Comparison of ENCODE assay signal across 10 cellular contexts in the genomic region with DNA sequence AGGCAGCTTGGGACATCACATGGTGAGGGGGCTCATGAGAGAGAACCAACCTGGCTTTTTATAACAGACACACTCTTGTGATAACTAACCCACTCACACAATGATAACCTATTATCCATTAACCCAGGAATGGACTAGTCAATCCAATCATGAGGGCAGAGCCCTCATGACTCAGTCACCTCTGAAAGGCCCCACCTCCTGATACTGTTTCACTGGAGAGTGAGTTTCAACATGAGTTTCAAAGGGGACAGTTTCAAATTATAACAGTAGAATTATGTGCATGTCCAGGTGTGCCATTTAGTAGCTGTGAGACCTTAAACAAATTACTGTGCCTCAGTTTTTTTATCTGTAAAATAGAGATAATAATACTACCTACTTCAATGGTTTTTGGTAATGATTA. TPM values are rescaled to one million over a fixed set of nuclear protein-coding genes. Genes with fewer than 3 reads are reported as not detected.
DNase-seq lines count a peak whose midpoint lies in the region; ATAC-seq and TF ChIP-seq lines count a peak whose summit lies in the region.
"Had no signal": no experiment of that assay in that cellular context is flagged by ENCODE, and none has a peak within 500 bp of the region (broad histone marks: within the 10 kb centered on the region; RNA-seq: fewer than 3 reads in every experiment).

No MANE protein-coding gene starts in this region.

- H3K4me2 ChIP-seq in OCI-LY3 (ENCODE audit: low read length), result peak overlapping the region; percentile 10; the same call in 1 of the 2 replicates

- no peaks in the 10 kb centered on the region for H4K20me1 ChIP-seq in OCI-LY3 (ENCODE audit: insufficient read depth, low read length)

- H3K79me2 ChIP-seq in OCI-LY3 (ENCODE audit: low read length), result no peaks in the 10 kb centered on the region

- CTCF ChIA-PET in activated CD8-positive, alpha-beta memory T cell treated with anti-CD3 and anti-CD28 coated beads, Interleukin-2, amount 10 ng/mL, durations not matched to agents 7 days and 5 days (lab: Charles Lee), result interaction anchor here (1.6 kb wide), 2 partner anchors 10 to 18 kb away, joined by 4 to 6 read pairs; no protein-coding TSS in a partner anchor

- H3K27ac ChIP-seq in OCI-LY3 (ENCODE audit: low read length), result no peak overlapping the region
- H3K27ac ChIP-seq: brain microvascular endothelial cell had no signal

- peaks cover 30% of the 10 kb centered on the region for H3K4me1 Mint-ChIP-seq in activated CD8-positive, alpha-beta memory T cell treated with anti-CD3 and anti-CD28 coated beads, Interleukin-2, amount 10 ng/mL, durations not matched to agents 7 days and 5 days
- H3K4me1 Mint-ChIP-seq in stimulated activated memory B cell treated with anti-CD40 and anti-IgM and Interleukin-4, amounts not matched to agents 10 μg/mL and 1 μg/mL and 100 μg/mL, for 72 hours, result no peaks in the 10 kb centered on the region
- peaks cover 5% of the 10 kb centered on the region for H3K4me1 Mint-ChIP-seq in type B pancreatic cell (ENCODE audit: unreplicated experiment)

- no peaks in the 10 kb centered on the region for H3K9me3 ChIP-seq in OCI-LY3 (ENCODE audit: insufficient read depth, low read length)
- H3K9me3 ChIP-seq: lower lobe of right lung had no signal

- H3K4me3 ChIP-seq in OCI-LY3 (ENCODE audit: low read length), result no peak overlapping the region
- H3K4me3 ChIP-seq: lower lobe of right lung had no signal

- H3K27me3 ChIP-seq in OCI-LY3 (ENCODE audit: low read depth, low read length), result peaks cover 4% of the 10 kb centered on the region; the same call in 1 of the 2 replicates
- H3K27me3 ChIP-seq: brain microvascular endothelial cell had no signal

- no peaks in the 10 kb centered on the region for H3K9me3 Mint-ChIP-seq in activated CD8-positive, alpha-beta memory T cell treated with anti-CD3 and anti-CD28 coated beads, Interleukin-2, amount 10 ng/mL, durations not matched to agents 7 days and 5 days (ENCODE audit: low read depth)
- no peaks in the 10 kb centered on the region for H3K9me3 Mint-ChIP-seq in stimulated activated memory B cell treated with anti-CD40 and anti-IgM and Interleukin-4, amounts not matched to agents 10 μg/mL and 1 μg/mL and 100 μg/mL, for 72 hours
- H3K9me3 Mint-ChIP-seq in type B pancreatic cell, result no peaks in the 10 kb centered on the region

- peak; percentile 44 for DNase-seq in activated CD8-positive, alpha-beta memory T cell treated with anti-CD3 and anti-CD28 coated beads, Interleukin-2, amount 10 ng/mL, durations not matched to agents 7 days and 5 days
- DNase-seq in activated CD8-positive, alpha-beta memory T cell treated with anti-CD3 and anti-CD28 coated beads, Interleukin-2, amount 50 U/mL, for 48 hours, result no peak
- DNase-seq in type B pancreatic cell (ENCODE audit: extremely low spot score, unreplicated experiment) (no peak), NOMO-1 treated with DMSO at 0.1 percent for 48 hours (lab: John Stamatoyannopoulos, UW; ENCODE audit: unreplicated experiment) (no peak), midbrain (lab: John Stamatoyannopoulos, UW) (no peak)
- DNase-seq: brain microvascular endothelial cell, lower lobe of right lung had no signal

- no peak overlapping the region for H3K4me3 Mint-ChIP-seq in activated CD8-positive, alpha-beta memory T cell treated with anti-CD3 and anti-CD28 coated beads, Interleukin-2, amount 10 ng/mL, durations not matched to agents 7 days and 5 days
- no peak overlapping the region for H3K4me3 Mint-ChIP-seq in stimulated activated memory B cell treated with anti-CD40 and anti-IgM and Interleukin-4, amounts not matched to agents 10 μg/mL and 1 μg/mL and 100 μg/mL, for 72 hours
- H3K4me3 Mint-ChIP-seq in type B pancreatic cell, result no peak overlapping the region

- no peak for TF ChIP-seq CTCF in OCI-LY3 (IDR thresholded peaks at IDR 0.05; ENCODE audit: low read depth, low read length)
- TF ChIP-seq CTCF in type B pancreatic cell (conservative IDR thresholded peaks at IDR 0.05), result no peak

- H3K36me3 ChIP-seq in OCI-LY3 (replicated peaks; ENCODE audit: low read depth, low read length), result no peaks in the 10 kb centered on the region
- H3K36me3 ChIP-seq: brain microvascular endothelial cell, lower lobe of right lung had no signal

- peaks cover 9% of the 10 kb centered on the region for H3K4me1 ChIP-seq in OCI-LY3 (ENCODE audit: low read length)

- ATAC-seq in activated CD8-positive, alpha-beta memory T cell treated with anti-CD3 and anti-CD28 coated beads, Interleukin-2, amount 10 ng/mL, durations not matched to agents 7 days and 5 days, result peak; percentile 47
- peak; percentile 90 for ATAC-seq in HG02798 (IDR thresholded peaks at IDR 0.05; ENCODE audit: poor library complexity, unreplicated experiment)
- peak; percentile 54 for ATAC-seq in stimulated activated memory B cell treated with anti-CD40 and anti-IgM and Interleukin-4, amounts not matched to agents 10 μg/mL and 1 μg/mL and 100 μg/mL, for 72 hours

- H3K9ac ChIP-seq in OCI-LY3 (ENCODE audit: low read length), result no peak overlapping the region

- no peak overlapping the region for H2AFZ ChIP-seq in OCI-LY3 (ENCODE audit: low read depth, low read length)

- no peaks in the 10 kb centered on the region for H3K36me3 Mint-ChIP-seq in activated CD8-positive, alpha-beta memory T cell treated with anti-CD3 and anti-CD28 coated beads, Interleukin-2, amount 10 ng/mL, durations not matched to agents 7 days and 5 days
- H3K36me3 Mint-ChIP-seq in stimulated activated memory B cell treated with anti-CD40 and anti-IgM and Interleukin-4, amounts not matched to agents 10 μg/mL and 1 μg/mL and 100 μg/mL, for 72 hours, result no peaks in the 10 kb centered on the region
- H3K36me3 Mint-ChIP-seq in type B pancreatic cell, result no peaks in the 10 kb centered on the region

- no peaks in the 10 kb centered on the region for H3K27me3 Mint-ChIP-seq in activated CD8-positive, alpha-beta memory T cell treated with anti-CD3 and anti-CD28 coated beads, Interleukin-2, amount 10 ng/mL, durations not matched to agents 7 days and 5 days
- no peaks in the 10 kb centered on the region for H3K27me3 Mint-ChIP-seq in stimulated activated memory B cell treated with anti-CD40 and anti-IgM and Interleukin-4, amounts not matched to agents 10 μg/mL and 1 μg/mL and 100 μg/mL, for 72 hours
- H3K27me3 Mint-ChIP-seq in type B pancreatic cell, result no peaks in the 10 kb centered on the region

- no peak overlapping the region for H3K27ac Mint-ChIP-seq in activated CD8-positive, alpha-beta memory T cell treated with anti-CD3 and anti-CD28 coated beads, Interleukin-2, amount 10 ng/mL, durations not matched to agents 7 days and 5 days
- H3K27ac Mint-ChIP-seq in stimulated activated memory B cell treated with anti-CD40 and anti-IgM and Interleukin-4, amounts not matched to agents 10 μg/mL and 1 μg/mL and 100 μg/mL, for 72 hours, result no peak overlapping the region
- no peak overlapping the region for H3K27ac Mint-ChIP-seq in type B pancreatic cell

RNA-seq across cellular contexts. Expression of gene PPP2R5A, which starts 47.6 kb away (rescaled TPM):
- 10 to 100 TPM; 42.7 to 44.0 TPM for total RNA-seq in activated CD8-positive, alpha-beta memory T cell treated with anti-CD3 and anti-CD28 coated beads, Interleukin-2, amount 10 ng/mL, durations not matched to agents 7 days and 5 days
- total RNA-seq in type B pancreatic cell (ENCODE audit: low replicate concordance), result 20.6 and 34.0 TPM in 2 replicates
